In genomic region chr14:76424359-76424758, GRCh38 we compare ENCODE assay signal across 19 cellular contexts. TPM values are rescaled to one million over a fixed set of nuclear protein-coding genes. Genes with fewer than 3 reads are reported as not detected.
DNase-seq lines count a peak whose midpoint lies in the region; ATAC-seq, FAIRE-seq and TF ChIP-seq lines count a peak whose summit lies in the region.
"Had no signal": no experiment of that assay in that cellular context is flagged by ENCODE, and none has a peak within 500 bp of the region (broad histone marks: within the 10 kb centered on the region; RNA-seq: fewer than 3 reads in every experiment).

No MANE protein-coding gene starts in this region.

- CTCF ChIA-PET in HCT116 (lab: Charles Lee) = no interaction called here

- H3K9me3 ChIP-seq in BE2C (no peaks in the 10 kb centered on the region), HCT116 (ENCODE audit: control insufficient read depth in 1 of 2, insufficient read depth in 1 of 2, low read depth in 1 of 2, low read length in 2 of 2) (no peaks in the 10 kb centered on the region), WERI-Rb-1 (ENCODE audit: severe bottlenecking) (no peaks in the 10 kb centered on the region), body of pancreas (no peaks in the 10 kb centered on the region), ascending aorta (no peaks in the 10 kb centered on the region)
- H3K9me3 ChIP-seq: A549 had no signal

- POLR2A ChIA-PET in HCT116 (lab: Charles Lee) = no interaction called here

- no peaks in the 10 kb centered on the region for H3K27me3 ChIP-seq in BE2C
- H3K27me3 ChIP-seq in HCT116 (ENCODE audit: insufficient read depth, low read length) = no peaks in the 10 kb centered on the region
- no peaks in the 10 kb centered on the region for H3K27me3 ChIP-seq in WERI-Rb-1 (ENCODE audit: insufficient read depth, low read depth, severe bottlenecking)
- peaks cover 9% of the 10 kb centered on the region for H3K27me3 ChIP-seq in foreskin keratinocyte
- H3K27me3 ChIP-seq in body of pancreas = no peaks in the 10 kb centered on the region
- H3K27me3 ChIP-seq in ascending aorta = no peaks in the 10 kb centered on the region

- 78 to 93% methylated on average over 3 to 4 of the region's 4 CpGs for WGBS in body of pancreas, 2 donors

- H3K36me3 ChIP-seq in BE2C (no peaks in the 10 kb centered on the region), HCT116 (ENCODE audit: control insufficient read depth in 1 of 2, insufficient read depth in 2 of 2, low read length in 2 of 2) (no peaks in the 10 kb centered on the region), WERI-Rb-1 (no peaks in the 10 kb centered on the region), body of pancreas (replicated peaks in 1 of 2; ENCODE audit: insufficient read depth in 1 of 2, low read depth in 2 of 2) (no peaks in the 10 kb centered on the region), ascending aorta (no peaks in the 10 kb centered on the region)

- no peak overlapping the region for H3K4me2 ChIP-seq in HCT116 (ENCODE audit: low read length)
- H3K4me2 ChIP-seq: A549 had no signal

- H2AFZ ChIP-seq in HCT116 (ENCODE audit: low read depth, low read length, poor library complexity, severe bottlenecking) = no peak overlapping the region

- H3K9ac ChIP-seq in HCT116 (ENCODE audit: low read length) = no peak overlapping the region

- H3K79me2 ChIP-seq in HCT116 (ENCODE audit: insufficient read depth, low read length) = no peaks in the 10 kb centered on the region

- TF ChIP-seq POLR2A in HCT116 (IDR thresholded peaks at IDR 0.05; ENCODE audit: borderline replicate concordance, extremely low read depth, insufficient read depth, insufficient read length) = no peak
- no peak for TF ChIP-seq POLR2A in body of pancreas (IDR thresholded peaks at IDR 0.05)

- DNase-seq in BE2C = no peak
- no peak for DNase-seq in HCT116 (ENCODE audit: low read depth, low spot score)
- DNase-seq in WERI-Rb-1 = peak; percentile 36
- DNase-seq in foreskin keratinocyte = no peak
- no peak for DNase-seq in body of pancreas
- DNase-seq in frontal cortex (ENCODE audit: low spot score in 2 of 2) = no peak
- no peak for DNase-seq in ascending aorta (ENCODE audit: low spot score in 2 of 2)
- DNase-seq: HCEC 1CT; Karpas-422; MM.1S; NCI-H1105 treated with DMSO at 0.1 percent for 48 hours; NCI-H187; NCI-H526 treated with DMSO at 0.1 percent for 48 hours; NK-92 treated with Interleukin-12 subunit alpha and Interleukin-12 subunit beta, amount 100 ng/mL, for 24 hours; SHP77 treated with DMSO at 0.1 percent for 48 hours had no signal

- no peak overlapping the region for H3K27ac ChIP-seq in HCT116 (ENCODE audit: low read depth, low read length)
- no peak overlapping the region for H3K27ac ChIP-seq in WERI-Rb-1
- H3K27ac ChIP-seq in foreskin keratinocyte = no peak overlapping the region
- H3K27ac ChIP-seq in body of pancreas = no peak overlapping the region
- H3K27ac ChIP-seq in ascending aorta = no peak overlapping the region
- H3K27ac ChIP-seq: A549, C4-2B had no signal

- TF ChIP-seq RAD21 in HCT116 (IDR thresholded peaks at IDR 0.05; ENCODE audit: low read depth) = no peak

- TF ChIP-seq CTCF in BE2C (IDR thresholded peaks at IDR 0.05; ENCODE audit: low read depth, low read length) (0 out of 2 replicates have a peak, but pooled peaks have one; percentile 4), HCT116 (IDR thresholded peaks at IDR 0.05 in 2 of 3, conservative IDR thresholded peaks at IDR 0.05 in 1 of 3; ENCODE audit: borderline replicate concordance in 1 of 3, insufficient read depth in 1 of 3, low read depth in 2 of 3, low read length in 2 of 3) (peak in 2 of 3 experiments; percentile 26 to 43; a peak in 3 of 6 replicates), WERI-Rb-1 (IDR thresholded peaks at IDR 0.05; ENCODE audit: low read depth, low read length) (peak; percentile 53), foreskin keratinocyte (conservative IDR thresholded peaks at IDR 0.05) (peak; percentile 13), body of pancreas (IDR thresholded peaks at IDR 0.05) (no peak), ascending aorta (IDR thresholded peaks at IDR 0.05) (no peak)

- peak; percentile 66 for ATAC-seq in HCT116
- no peak for ATAC-seq in foreskin keratinocyte
- ATAC-seq in body of pancreas = no peak

- intact Hi-C loops in HCT116 (cut with micrococcal nuclease) (no loop called here), body of pancreas (cut with DNase I) (no loop called here), ascending aorta (cut with DNase I) (no loop called here)

- no TSS peak for BruUV-seq in HCT116 (replicated peaks; lab: Mats Ljungman, UMichigan)

- H3K4me1 ChIP-seq in BE2C (peaks cover 15% of the 10 kb centered on the region), HCT116 (ENCODE audit: control insufficient read depth in 1 of 2, insufficient read depth in 2 of 2, low read length in 2 of 2) (no peaks in the 10 kb centered on the region), foreskin keratinocyte (no peaks in the 10 kb centered on the region), body of pancreas (no peaks in the 10 kb centered on the region), ascending aorta (no peaks in the 10 kb centered on the region)
- H3K4me1 ChIP-seq: A549 had no signal

- no peak for FAIRE-seq in frontal cortex (lab: Jason Lieb, UNC)
- FAIRE-seq: A549 had no signal

- H3K9me2 ChIP-seq in HCT116 (ENCODE audit: insufficient read depth) = no peaks in the 10 kb centered on the region

- RAD21 ChIA-PET in HCT116 (lab: Charles Lee; ENCODE audit: low non-redundant PET in 1 of 2, low total read pairs in 2 of 2, uncharacterized antibody in 2 of 2, unreplicated experiment in 2 of 2) = no interaction called here

- H4K20me1 ChIP-seq in HCT116 (ENCODE audit: insufficient read depth) = no peaks in the 10 kb centered on the region

- H3K4me3 ChIP-seq in BE2C (ENCODE audit: low read depth, low read length) = no peak overlapping the region
- no peak overlapping the region for H3K4me3 ChIP-seq in HCT116 (replicated peaks in 1 of 2; ENCODE audit: low read depth in 1 of 2, low read length in 2 of 2)
- H3K4me3 ChIP-seq in WERI-Rb-1 (ENCODE audit: low read depth, low read length) = no peak overlapping the region
- no peak overlapping the region for H3K4me3 ChIP-seq in body of pancreas
- no peak overlapping the region for H3K4me3 ChIP-seq in ascending aorta
- H3K4me3 ChIP-seq: A549 had no signal

TF ChIP-seq in HCT116, 20 proteins besides CTCF, POLR2A, EP300 and RAD21:
- TF ChIP-seq REST (IDR thresholded peaks at IDR 0.05; ENCODE audit: low read depth) (no peak), JUND (IDR thresholded peaks at IDR 0.05) (no peak), ATF3 (IDR thresholded peaks at IDR 0.05) (no peak), SRF (IDR thresholded peaks at IDR 0.05; ENCODE audit: low read depth) (no peak)

RNA-seq across cellular contexts. Expression of gene ESRRB, which starts 48.4 kb away (rescaled TPM):
- 0.42 TPM for polyA plus RNA-seq in BE2C (2012; ENCODE audit: insufficient read depth, insufficient read length, low read depth)
- total RNA-seq in HCT116 (2021; ENCODE audit: unreplicated experiment) (1.9 TPM), foreskin keratinocyte (not detected in 2 replicates), body of pancreas (not detected), frontal cortex (under 0.01 TPM), ascending aorta (1.6 TPM)
- polyA plus RNA-seq in HCT116 (2012) = 0.31 and 0.59 TPM in 2 replicates
- polyA plus RNA-seq in foreskin keratinocyte = not detected in 2 replicates
- total RNA-seq: Daoy, RPMI7951 had no signal

Comparison
In these comparisons a context has a peak if more than half of its experiments do, and no peak if none do; other contexts are left out.
1. CTCF ChIP-seq: peak in BE2C (single experiment), HCT116 (2 of 3), WERI-Rb-1 (single experiment) and foreskin keratinocyte (single experiment); none in body of pancreas (0 of 7) and ascending aorta (0 of 3).